ENCODE assay signal across 1 cellular context in the genomic region with DNA sequence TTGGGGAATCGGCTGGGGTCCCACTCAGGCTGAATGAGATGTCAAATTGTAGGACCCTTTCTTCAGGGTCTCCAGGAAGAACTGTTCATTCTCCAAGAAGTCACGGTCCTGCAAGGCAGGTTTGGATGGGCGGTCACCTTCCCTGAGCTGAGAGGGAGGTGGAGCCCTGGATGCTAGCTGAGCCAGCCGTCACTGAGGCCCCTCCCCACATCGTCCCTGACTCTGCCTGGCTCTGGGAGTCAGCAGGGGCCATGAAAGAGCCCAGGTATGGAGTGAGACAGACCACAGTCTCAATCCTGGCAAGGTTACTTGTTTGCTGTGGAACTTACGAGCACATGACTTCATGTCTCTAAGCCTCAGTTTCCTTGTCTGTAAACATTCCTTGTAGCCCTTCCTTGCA.
TF ChIP-seq lines count a peak whose summit lies in the region.

No MANE protein-coding gene starts in this region.

TF ChIP-seq in GM23338, 12 proteins besides CTCF, POLR2A, EP300 and RAD21:
- no peak for TF ChIP-seq EZH2phosphoT487 (IDR thresholded peaks at IDR 0.05; ENCODE audit: unreplicated experiment)
- TF ChIP-seq, protein P1, sequence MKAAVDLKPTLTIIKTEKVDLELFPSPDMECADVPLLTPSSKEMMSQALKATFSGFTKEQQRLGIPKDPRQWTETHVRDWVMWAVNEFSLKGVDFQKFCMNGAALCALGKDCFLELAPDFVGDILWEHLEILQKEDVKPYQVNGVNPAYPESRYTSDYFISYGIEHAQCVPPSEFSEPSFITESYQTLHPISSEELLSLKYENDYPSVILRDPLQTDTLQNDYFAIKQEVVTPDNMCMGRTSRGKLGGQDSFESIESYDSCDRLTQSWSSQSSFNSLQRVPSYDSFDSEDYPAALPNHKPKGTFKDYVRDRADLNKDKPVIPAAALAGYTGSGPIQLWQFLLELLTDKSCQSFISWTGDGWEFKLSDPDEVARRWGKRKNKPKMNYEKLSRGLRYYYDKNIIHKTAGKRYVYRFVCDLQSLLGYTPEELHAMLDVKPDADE (IDR thresholded peaks at IDR 0.05) = no peak
- no peak for TF ChIP-seq STAT1 (IDR thresholded peaks at IDR 0.05; ENCODE audit: unreplicated experiment)
- TF ChIP-seq JUNB (IDR thresholded peaks at IDR 0.05; ENCODE audit: unreplicated experiment) = no peak
- TF ChIP-seq, protein P2, sequence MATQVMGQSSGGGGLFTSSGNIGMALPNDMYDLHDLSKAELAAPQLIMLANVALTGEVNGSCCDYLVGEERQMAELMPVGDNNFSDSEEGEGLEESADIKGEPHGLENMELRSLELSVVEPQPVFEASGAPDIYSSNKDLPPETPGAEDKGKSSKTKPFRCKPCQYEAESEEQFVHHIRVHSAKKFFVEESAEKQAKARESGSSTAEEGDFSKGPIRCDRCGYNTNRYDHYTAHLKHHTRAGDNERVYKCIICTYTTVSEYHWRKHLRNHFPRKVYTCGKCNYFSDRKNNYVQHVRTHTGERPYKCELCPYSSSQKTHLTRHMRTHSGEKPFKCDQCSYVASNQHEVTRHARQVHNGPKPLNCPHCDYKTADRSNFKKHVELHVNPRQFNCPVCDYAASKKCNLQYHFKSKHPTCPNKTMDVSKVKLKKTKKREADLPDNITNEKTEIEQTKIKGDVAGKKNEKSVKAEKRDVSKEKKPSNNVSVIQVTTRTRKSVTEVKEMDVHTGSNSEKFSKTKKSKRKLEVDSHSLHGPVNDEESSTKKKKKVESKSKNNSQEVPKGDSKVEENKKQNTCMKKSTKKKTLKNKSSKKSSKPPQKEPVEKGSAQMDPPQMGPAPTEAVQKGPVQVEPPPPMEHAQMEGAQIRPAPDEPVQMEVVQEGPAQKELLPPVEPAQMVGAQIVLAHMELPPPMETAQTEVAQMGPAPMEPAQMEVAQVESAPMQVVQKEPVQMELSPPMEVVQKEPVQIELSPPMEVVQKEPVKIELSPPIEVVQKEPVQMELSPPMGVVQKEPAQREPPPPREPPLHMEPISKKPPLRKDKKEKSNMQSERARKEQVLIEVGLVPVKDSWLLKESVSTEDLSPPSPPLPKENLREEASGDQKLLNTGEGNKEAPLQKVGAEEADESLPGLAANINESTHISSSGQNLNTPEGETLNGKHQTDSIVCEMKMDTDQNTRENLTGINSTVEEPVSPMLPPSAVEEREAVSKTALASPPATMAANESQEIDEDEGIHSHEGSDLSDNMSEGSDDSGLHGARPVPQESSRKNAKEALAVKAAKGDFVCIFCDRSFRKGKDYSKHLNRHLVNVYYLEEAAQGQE (IDR thresholded peaks at IDR 0.05; ENCODE audit: unreplicated experiment) = no peak
- TF ChIP-seq ZNF462 (CRISPR knock-in tag; IDR thresholded peaks at IDR 0.05) = no peak
- TF ChIP-seq ZNF331 (CRISPR knock-in tag; IDR thresholded peaks at IDR 0.05; ENCODE audit: low read depth) = no peak
